In the genomic region with DNA sequence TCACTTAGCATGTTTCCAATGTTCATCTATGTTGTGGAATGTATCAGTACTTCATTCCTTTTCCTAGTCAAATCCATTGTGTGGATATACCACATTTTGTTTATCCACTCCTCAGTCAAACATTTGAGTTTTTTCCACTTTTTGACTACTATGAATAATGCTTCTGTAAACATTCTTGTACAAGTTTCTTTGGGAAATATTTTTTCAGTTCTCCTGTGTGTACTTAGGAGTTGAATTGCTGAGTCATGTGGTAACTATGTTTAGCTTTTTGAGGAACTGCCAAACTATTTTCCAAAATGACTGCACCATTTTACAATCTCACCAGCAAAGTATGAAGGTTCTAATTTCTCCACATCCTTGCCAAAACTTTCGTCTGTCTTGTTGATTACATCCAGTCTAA, we compare ENCODE assay signal across 1 cellular context.
TF ChIP-seq lines count a peak whose summit lies in the region.

No MANE protein-coding gene starts in this region.

TF ChIP-seq in HepG2, 621 proteins besides CTCF, POLR2A, EP300 and RAD21 (continued from another document and continues in another):
- TF ChIP-seq GABPA (IDR thresholded peaks at IDR 0.05; ENCODE audit: low read depth, low read length) (no peak), GABPA (CRISPR knock-in tag; IDR thresholded peaks at IDR 0.05; ENCODE audit: low read depth) (peak; percentile 44), MXD4 (CRISPR knock-in tag; IDR thresholded peaks at IDR 0.05) (0 out of 2 replicates have a peak, but pooled peaks have one; percentile 25), MYNN (CRISPR knock-in tag; IDR thresholded peaks at IDR 0.05; ENCODE audit: low read depth) (no peak), ZNF292 (CRISPR knock-in tag; IDR thresholded peaks at IDR 0.05; ENCODE audit: borderline replicate concordance, low read depth) (no peak), ZNF205 (CRISPR knock-in tag; IDR thresholded peaks at IDR 0.05) (no peak), TCF7 (IDR thresholded peaks at IDR 0.05; ENCODE audit: low read depth) (peak; percentile 72), POLR2AphosphoS5 (IDR thresholded peaks at IDR 0.05; ENCODE audit: low read depth, low read length) (no peak), ZNF546 (CRISPR knock-in tag; conservative IDR thresholded peaks at IDR 0.05) (no peak), ZNF781 (CRISPR knock-in tag; IDR thresholded peaks at IDR 0.05; ENCODE audit: borderline replicate concordance, not compliant biosample characterization) (no peak), ZNF543 (CRISPR knock-in tag; IDR thresholded peaks at IDR 0.05) (no peak), ZNF318 (CRISPR knock-in tag; IDR thresholded peaks at IDR 0.05) (no peak), ZNF460 (CRISPR knock-in tag; IDR thresholded peaks at IDR 0.05; ENCODE audit: borderline replicate concordance) (no peak), SP1 (IDR thresholded peaks at IDR 0.05) (no peak), SP1 (CRISPR knock-in tag; IDR thresholded peaks at IDR 0.05) (no peak), FOSL2 (CRISPR knock-in tag; IDR thresholded peaks at IDR 0.05) (peak; percentile 86), AHDC1 (CRISPR knock-in tag; IDR thresholded peaks at IDR 0.05; ENCODE audit: borderline replicate concordance) (peak; percentile 95; the same call in 1 of the 2 replicates), ATF1 (CRISPR knock-in tag; IDR thresholded peaks at IDR 0.05) (no peak), PITX1 (CRISPR knock-in tag; IDR thresholded peaks at IDR 0.05) (no peak), SCMH1 (CRISPR knock-in tag; IDR thresholded peaks at IDR 0.05; ENCODE audit: borderline replicate concordance) (no peak), ZBTB25 (CRISPR knock-in tag; IDR thresholded peaks at IDR 0.05) (no peak), CC2D1A (CRISPR knock-in tag; IDR thresholded peaks at IDR 0.05) (no peak), ZNF792 (CRISPR knock-in tag; IDR thresholded peaks at IDR 0.05) (peak; percentile 64; the same call in 1 of the 2 replicates), ZNF329 (CRISPR knock-in tag; IDR thresholded peaks at IDR 0.05; ENCODE audit: low read depth) (no peak), TARDBP (CRISPR knock-in tag; IDR thresholded peaks at IDR 0.05) (no peak), GTF3A (CRISPR knock-in tag; conservative IDR thresholded peaks at IDR 0.05) (no peak), BRD4 (CRISPR knock-in tag; IDR thresholded peaks at IDR 0.05) (no peak), ZNF224 (CRISPR knock-in tag; IDR thresholded peaks at IDR 0.05) (no peak), ZFP62 (CRISPR knock-in tag; IDR thresholded peaks at IDR 0.05) (no peak), CBX1 (IDR thresholded peaks at IDR 0.05; ENCODE audit: low read depth) (no peak), ZNF3 (CRISPR knock-in tag; IDR thresholded peaks at IDR 0.05) (no peak), KLF16 (CRISPR knock-in tag; IDR thresholded peaks at IDR 0.05) (peak in 1 of 2 experiments; percentile 49; a peak in 1 of 4 replicates), IRX3 (CRISPR knock-in tag; IDR thresholded peaks at IDR 0.05; ENCODE audit: borderline replicate concordance, low read depth) (no peak), HDAC6 (IDR thresholded peaks at IDR 0.05; ENCODE audit: low read depth, low read length) (no peak)
- TF ChIP-seq, protein P1, sequence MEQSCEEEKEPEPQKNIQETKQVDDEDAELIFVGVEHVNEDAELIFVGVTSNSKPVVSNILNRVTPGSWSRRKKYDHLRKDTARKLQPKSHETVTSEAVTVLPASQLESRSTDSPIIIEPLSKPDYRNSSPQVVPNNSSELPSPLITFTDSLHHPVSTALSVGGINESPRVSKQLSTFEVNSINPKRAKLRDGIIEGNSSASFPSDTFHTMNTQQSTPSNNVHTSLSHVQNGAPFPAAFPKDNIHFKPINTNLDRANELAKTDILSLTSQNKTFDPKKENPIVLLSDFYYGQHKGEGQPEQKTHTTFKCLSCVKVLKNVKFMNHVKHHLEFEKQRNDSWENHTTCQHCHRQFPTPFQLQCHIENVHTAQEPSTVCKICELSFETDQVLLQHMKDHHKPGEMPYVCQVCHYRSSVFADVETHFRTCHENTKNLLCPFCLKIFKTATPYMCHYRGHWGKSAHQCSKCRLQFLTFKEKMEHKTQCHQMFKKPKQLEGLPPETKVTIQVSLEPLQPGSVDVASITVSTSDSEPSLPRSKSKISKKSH (CRISPR knock-in tag; IDR thresholded peaks at IDR 0.05; ENCODE audit: borderline replicate concordance): no peak
- TF ChIP-seq, protein P2, sequence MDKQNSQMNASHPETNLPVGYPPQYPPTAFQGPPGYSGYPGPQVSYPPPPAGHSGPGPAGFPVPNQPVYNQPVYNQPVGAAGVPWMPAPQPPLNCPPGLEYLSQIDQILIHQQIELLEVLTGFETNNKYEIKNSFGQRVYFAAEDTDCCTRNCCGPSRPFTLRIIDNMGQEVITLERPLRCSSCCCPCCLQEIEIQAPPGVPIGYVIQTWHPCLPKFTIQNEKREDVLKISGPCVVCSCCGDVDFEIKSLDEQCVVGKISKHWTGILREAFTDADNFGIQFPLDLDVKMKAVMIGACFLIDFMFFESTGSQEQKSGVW (CRISPR knock-in tag; IDR thresholded peaks at IDR 0.05; ENCODE audit: borderline replicate concordance): no peak
- TF ChIP-seq, protein P3, sequence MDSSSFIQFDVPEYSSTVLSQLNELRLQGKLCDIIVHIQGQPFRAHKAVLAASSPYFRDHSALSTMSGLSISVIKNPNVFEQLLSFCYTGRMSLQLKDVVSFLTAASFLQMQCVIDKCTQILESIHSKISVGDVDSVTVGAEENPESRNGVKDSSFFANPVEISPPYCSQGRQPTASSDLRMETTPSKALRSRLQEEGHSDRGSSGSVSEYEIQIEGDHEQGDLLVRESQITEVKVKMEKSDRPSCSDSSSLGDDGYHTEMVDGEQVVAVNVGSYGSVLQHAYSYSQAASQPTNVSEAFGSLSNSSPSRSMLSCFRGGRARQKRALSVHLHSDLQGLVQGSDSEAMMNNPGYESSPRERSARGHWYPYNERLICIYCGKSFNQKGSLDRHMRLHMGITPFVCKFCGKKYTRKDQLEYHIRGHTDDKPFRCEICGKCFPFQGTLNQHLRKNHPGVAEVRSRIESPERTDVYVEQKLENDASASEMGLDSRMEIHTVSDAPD (CRISPR knock-in tag; IDR thresholded peaks at IDR 0.05): peak; percentile 30; the same call in 1 of the 2 replicates
- TF ChIP-seq, protein P4, sequence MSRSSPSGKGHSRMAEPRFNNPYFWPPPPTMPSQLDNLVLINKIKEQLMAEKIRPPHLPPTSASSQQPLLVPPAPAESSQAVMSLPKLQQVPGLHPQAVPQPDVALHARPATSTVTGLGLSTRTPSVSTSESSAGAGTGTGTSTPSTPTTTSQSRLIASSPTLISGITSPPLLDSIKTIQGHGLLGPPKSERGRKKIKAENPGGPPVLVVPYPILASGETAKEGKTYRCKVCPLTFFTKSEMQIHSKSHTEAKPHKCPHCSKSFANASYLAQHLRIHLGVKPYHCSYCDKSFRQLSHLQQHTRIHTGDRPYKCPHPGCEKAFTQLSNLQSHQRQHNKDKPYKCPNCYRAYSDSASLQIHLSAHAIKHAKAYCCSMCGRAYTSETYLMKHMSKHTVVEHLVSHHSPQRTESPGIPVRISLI (CRISPR knock-in tag; IDR thresholded peaks at IDR 0.05; ENCODE audit: borderline replicate concordance): peak; percentile 86
- TF ChIP-seq, protein P5, sequence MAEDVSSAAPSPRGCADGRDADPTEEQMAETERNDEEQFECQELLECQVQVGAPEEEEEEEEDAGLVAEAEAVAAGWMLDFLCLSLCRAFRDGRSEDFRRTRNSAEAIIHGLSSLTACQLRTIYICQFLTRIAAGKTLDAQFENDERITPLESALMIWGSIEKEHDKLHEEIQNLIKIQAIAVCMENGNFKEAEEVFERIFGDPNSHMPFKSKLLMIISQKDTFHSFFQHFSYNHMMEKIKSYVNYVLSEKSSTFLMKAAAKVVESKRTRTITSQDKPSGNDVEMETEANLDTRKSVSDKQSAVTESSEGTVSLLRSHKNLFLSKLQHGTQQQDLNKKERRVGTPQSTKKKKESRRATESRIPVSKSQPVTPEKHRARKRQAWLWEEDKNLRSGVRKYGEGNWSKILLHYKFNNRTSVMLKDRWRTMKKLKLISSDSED (CRISPR knock-in tag; IDR thresholded peaks at IDR 0.05): no peak
